15 cellular contexts compared by ENCODE assay signal in the genomic region with DNA sequence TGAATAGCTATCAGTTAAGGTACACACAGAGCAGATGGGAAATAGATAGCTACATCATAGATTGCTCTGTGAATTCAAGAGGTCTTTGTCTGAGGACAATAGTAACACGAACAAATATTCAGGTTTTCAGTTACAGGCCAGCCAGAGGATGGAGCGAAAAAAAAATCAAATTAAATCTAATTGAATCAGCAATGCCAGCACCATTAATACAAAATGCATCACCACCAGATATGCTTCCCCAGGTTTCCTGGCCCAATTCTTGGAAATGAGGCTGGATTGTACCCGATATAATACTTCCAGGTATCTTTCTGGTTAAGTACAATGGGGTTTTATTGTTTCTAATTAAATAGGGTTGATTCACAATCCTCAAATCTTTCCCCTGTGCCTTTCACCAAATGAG.
"Had no signal": no experiment of that assay in that cellular context is flagged by ENCODE, and none has a peak within 500 bp of the region (broad histone marks: within the 10 kb centered on the region; RNA-seq: fewer than 3 reads in every experiment).

No MANE protein-coding gene starts in this region.

- H3K27ac ChIP-seq: gastrocnemius medialis, heart left ventricle, left ventricle myocardium inferior, neural progenitor cell, thyroid gland had no signal

- DNase-seq: activated CD4-positive, alpha-beta T cell treated with anti-CD3 and anti-CD28 coated beads for 36 hours; activated CD4-positive, alpha-beta T cell treated with anti-CD3 and anti-CD28 coated beads, Interleukin-2, amount 50 U/mL, for 48 hours; activated gamma-delta T cell treated with Interleukin-2 at 50 U/mL for 16 hours; activated T-cell treated with anti-CD3 and anti-CD28 coated beads for 4 hours; cerebellar nuclear complex; cortex of kidney; gastrocnemius medialis; heart left ventricle; left ventricle myocardium inferior; mammary epithelial cell; stimulated activated CD4-positive, alpha-beta T cell treated with anti-CD3 and anti-CD28 coated beads, Interleukin-2, amount 100 ng/mL, for 24 hours; stimulated activated naive CD4-positive, alpha-beta T cell treated with Interleukin-2 at 50 U/mL for 16 hours; thyroid gland had no signal

- H3K36me3 ChIP-seq: gastrocnemius medialis, heart left ventricle, left ventricle myocardium inferior, neural progenitor cell, thyroid gland had no signal

- H3K9ac ChIP-seq: neural progenitor cell had no signal

- H3K4me2 ChIP-seq: neural progenitor cell had no signal

- H2AFZ ChIP-seq: neural progenitor cell had no signal

- H3K4me3 ChIP-seq: gastrocnemius medialis, heart left ventricle, left ventricle myocardium inferior, neural progenitor cell, thyroid gland had no signal

- H3K27me3 ChIP-seq: gastrocnemius medialis, heart left ventricle, neural progenitor cell, thyroid gland had no signal

- H3K4me1 ChIP-seq: gastrocnemius medialis, heart left ventricle, left ventricle myocardium inferior, thyroid gland had no signal

- ATAC-seq: activated CD4-positive, alpha-beta T cell treated with anti-CD3 and anti-CD28 coated beads for 36 hours; gastrocnemius medialis; heart left ventricle; WTC11 had no signal

- H3K9me3 ChIP-seq: gastrocnemius medialis, thyroid gland had no signal
